11 cellular contexts compared by ENCODE assay signal in genomic region chr12:93050026-93050747, GRCh38.
DNase-seq lines count a peak whose midpoint lies in the region; ATAC-seq, FAIRE-seq and TF ChIP-seq lines count a peak whose summit lies in the region.
"Had no signal": no experiment of that assay in that cellular context is flagged by ENCODE, and none has a peak within 500 bp of the region (broad histone marks: within the 10 kb centered on the region; RNA-seq: fewer than 3 reads in every experiment).

No MANE protein-coding gene starts in this region.

- no peaks in the 10 kb centered on the region for H3K4me1 Mint-ChIP-seq in activated T-helper 17 cell treated with anti-CD3 and anti-CD28 coated beads, Interleukin-2, amount 50 U/mL, for 72 hours

- RAD21 ChIA-PET in GM12878 (lab: Charles Lee; ENCODE audit: unreplicated experiment), result interaction anchor here (0.7 kb wide), 1 partner anchor 11 kb away, joined by 3 read pairs; no protein-coding TSS in a partner anchor

- peak; percentile 7 for FAIRE-seq in GM12878 (lab: Jason Lieb, UNC)
- no peak for FAIRE-seq in RCC 7860 (lab: Jason Lieb, UNC)
- FAIRE-seq: pancreas had no signal

- H3K27ac Mint-ChIP-seq in activated T-helper 17 cell treated with anti-CD3 and anti-CD28 coated beads, Interleukin-2, amount 50 U/mL, for 72 hours, result no peak overlapping the region

- H3K27me3 ChIP-seq in GM12878 (replicated peaks in 1 of 2; ENCODE audit: control insufficient read depth in 2 of 2, insufficient read depth in 2 of 2, low read length in 1 of 2), result no peaks in the 10 kb centered on the region
- H3K27me3 ChIP-seq in hepatocyte, result no peaks in the 10 kb centered on the region
- H3K27me3 ChIP-seq: pancreas, upper lobe of right lung had no signal

- no TSS peak for BruUV-seq in GM12878 (replicated peaks; lab: Mats Ljungman, UMichigan)

- TF ChIP-seq CTCF in AG09319 (IDR thresholded peaks at IDR 0.05; ENCODE audit: low read depth, low read length) (no peak), GM12878 (IDR thresholded peaks at IDR 0.05 in 2 of 3, conservative IDR thresholded peaks at IDR 0.05 in 1 of 3; ENCODE audit: control insufficient read depth in 2 of 3, extremely low read depth in 1 of 3, insufficient read depth in 1 of 3, low read depth in 3 of 3, low read length in 3 of 3) (no peak), hepatocyte (IDR thresholded peaks at IDR 0.05; ENCODE audit: poor library complexity) (no peak)

- ATAC-seq in GM12878 (no peak), HG03095 (IDR thresholded peaks at IDR 0.05; ENCODE audit: unreplicated experiment) (no peak)
- no peak for ATAC-seq in activated T-helper 17 cell treated with anti-CD3 and anti-CD28 coated beads, Interleukin-2, amount 50 U/mL, for 72 hours (replicated peaks)
- ATAC-seq: pancreas, upper lobe of right lung had no signal

- CTCF ChIA-PET in GM12878 (lab: Yijun Ruan, JAX), result no interaction called here

- H3K79me2 ChIP-seq in GM12878 (ENCODE audit: control insufficient read depth, insufficient read depth, low read length), result no peaks in the 10 kb centered on the region
- H3K79me2 ChIP-seq in hepatocyte, result no peaks in the 10 kb centered on the region

- intact Hi-C loops in GM12878 (cut with micrococcal nuclease; ENCODE audit: unreplicated experiment), result no loop called here

- H3K27ac ChIP-seq in GM12878 (ENCODE audit: control insufficient read depth, insufficient read depth) (no peak overlapping the region), hepatocyte (peak overlapping the region; percentile 67)
- H3K27ac ChIP-seq: pancreas, upper lobe of right lung had no signal

- no peak for TF ChIP-seq RAD21 in GM12878 (IDR thresholded peaks at IDR 0.05; ENCODE audit: insufficient read depth, low read depth, low read length)

- H3K4me1 ChIP-seq in GM12878 (ENCODE audit: control insufficient read depth, insufficient read depth, low read length) (no peaks in the 10 kb centered on the region), hepatocyte (ENCODE audit: insufficient read depth) (peaks cover 19% of the 10 kb centered on the region)
- H3K4me1 ChIP-seq: pancreas, upper lobe of right lung had no signal

- H3K9me3 Mint-ChIP-seq in activated T-helper 17 cell treated with anti-CD3 and anti-CD28 coated beads, Interleukin-2, amount 50 U/mL, for 72 hours, result no peaks in the 10 kb centered on the region

- no peak for TF ChIP-seq POLR2A in GM12878 (IDR thresholded peaks at IDR 0.05; ENCODE audit: low read depth, low read length)

- H3K9me3 ChIP-seq in GM12878 (replicated peaks; ENCODE audit: control insufficient read depth, insufficient read depth, low read length), result no peaks in the 10 kb centered on the region; the same call in 1 of the 3 replicates
- H3K9me3 ChIP-seq in hepatocyte (ENCODE audit: low read depth), result no peaks in the 10 kb centered on the region
- H3K9me3 ChIP-seq: pancreas, upper lobe of right lung had no signal

- no peak overlapping the region for H3K4me3 Mint-ChIP-seq in activated T-helper 17 cell treated with anti-CD3 and anti-CD28 coated beads, Interleukin-2, amount 50 U/mL, for 72 hours

- H3K4me3 ChIP-seq in GM12878, result no peak overlapping the region
- H3K4me3 ChIP-seq in hepatocyte, result no peak overlapping the region
- H3K4me3 ChIP-seq: pancreas, upper lobe of right lung had no signal

- peaks cover 19% of the 10 kb centered on the region for H3K27me3 Mint-ChIP-seq in activated T-helper 17 cell treated with anti-CD3 and anti-CD28 coated beads, Interleukin-2, amount 50 U/mL, for 72 hours

- 50% methylated on average over 3 of the region's 3 CpGs for WGBS in GM12878 (ENCODE audit: insufficient coverage, insufficient replicate concordance, low lambda C conversion rate, missing lambda C conversion rate)
- WGBS in hepatocyte (ENCODE audit: low lambda C conversion rate, missing lambda C conversion rate), result 31% methylated on average over 3 of the region's 3 CpGs

- POLR2A ChIA-PET in GM12878 (lab: Charles Lee), result no interaction called here

- H3K36me3 Mint-ChIP-seq in activated T-helper 17 cell treated with anti-CD3 and anti-CD28 coated beads, Interleukin-2, amount 50 U/mL, for 72 hours (ENCODE audit: low read depth), result no peaks in the 10 kb centered on the region

- in situ Hi-C loops in GM12878 (cut with MboI), result no loop called here

- SMC1A ChIA-PET in GM12878 (lab: Charles Lee; ENCODE audit: uncharacterized antibody, unreplicated experiment), result interaction anchor here (0.8 to 1.0 kb wide), 3 partner anchors 8 to 326 kb away, joined by 3 to 5 read pairs (median 3); no protein-coding TSS in a partner anchor

- H3K9ac ChIP-seq in GM12878 (ENCODE audit: control insufficient read depth, insufficient read depth, low read length), result no peak overlapping the region

- no peak overlapping the region; the same call in 1 of the 2 replicates for H2AFZ ChIP-seq in GM12878 (ENCODE audit: control insufficient read depth, low read depth, low read length)
- no peak overlapping the region for H2AFZ ChIP-seq in hepatocyte

- H3K36me3 ChIP-seq in GM12878 (ENCODE audit: control insufficient read depth in 2 of 2, insufficient read depth in 2 of 2, low read length in 1 of 2) (no peaks in the 10 kb centered on the region), hepatocyte (replicated peaks; ENCODE audit: insufficient read depth, low read depth) (no peaks in the 10 kb centered on the region)
- H3K36me3 ChIP-seq: pancreas, upper lobe of right lung had no signal

- H3K9me2 ChIP-seq in hepatocyte (replicated peaks; ENCODE audit: insufficient read depth), result no peaks in the 10 kb centered on the region

- DNase-seq in AG09319 (ENCODE audit: extremely low read depth, low read depth) (peak; percentile 4), HS-27A (ENCODE audit: low read depth) (peak; percentile 29), GM12878 (ENCODE audit: low read depth, low spot score) (no peak), hepatocyte (ENCODE audit: low spot score) (no peak), RCC 7860 (ENCODE audit: low spot score) (no peak), AML-193 (lab: John Stamatoyannopoulos, UW) (no peak)
- DNase-seq: pancreas, T1000, upper lobe of right lung had no signal

- TF ChIP-seq EP300 in GM12878 (IDR thresholded peaks at IDR 0.05; ENCODE audit: borderline replicate concordance in 1 of 2, control insufficient read depth in 1 of 2, low read depth in 2 of 2, low read length in 2 of 2), result no peak

- no peaks in the 10 kb centered on the region for H4K20me1 ChIP-seq in GM12878 (ENCODE audit: control insufficient read depth, insufficient read depth)
- no peaks in the 10 kb centered on the region for H4K20me1 ChIP-seq in hepatocyte (ENCODE audit: insufficient read depth, poor library complexity, severe bottlenecking)

- no peak overlapping the region for H3K4me2 ChIP-seq in GM12878 (ENCODE audit: control insufficient read depth, insufficient read depth)
- H3K4me2 ChIP-seq in hepatocyte, result no peak overlapping the region

TF ChIP-seq in GM12878, 131 proteins besides CTCF, POLR2A, EP300 and RAD21:
- TF ChIP-seq HDGF (IDR thresholded peaks at IDR 0.05), result no peak
- no peak for TF ChIP-seq IRF4 (IDR thresholded peaks at IDR 0.05; ENCODE audit: low read depth, low read length)
- no peak for TF ChIP-seq SP1 (IDR thresholded peaks at IDR 0.05; ENCODE audit: low read depth, low read length)
- TF ChIP-seq BMI1 (IDR thresholded peaks at IDR 0.05; ENCODE audit: borderline replicate concordance), result no peak

Comparison
In these comparisons a context has a peak if more than half of its experiments do, and no peak if none do; other contexts are left out.
1. DNase-seq: peak in AG09319 (single experiment) and HS-27A (single experiment); none in GM12878 (single experiment), hepatocyte (single experiment), RCC 7860 (single experiment) and AML-193 (0 of 2).